8 cellular contexts compared by ENCODE assay signal in the genomic region with DNA sequence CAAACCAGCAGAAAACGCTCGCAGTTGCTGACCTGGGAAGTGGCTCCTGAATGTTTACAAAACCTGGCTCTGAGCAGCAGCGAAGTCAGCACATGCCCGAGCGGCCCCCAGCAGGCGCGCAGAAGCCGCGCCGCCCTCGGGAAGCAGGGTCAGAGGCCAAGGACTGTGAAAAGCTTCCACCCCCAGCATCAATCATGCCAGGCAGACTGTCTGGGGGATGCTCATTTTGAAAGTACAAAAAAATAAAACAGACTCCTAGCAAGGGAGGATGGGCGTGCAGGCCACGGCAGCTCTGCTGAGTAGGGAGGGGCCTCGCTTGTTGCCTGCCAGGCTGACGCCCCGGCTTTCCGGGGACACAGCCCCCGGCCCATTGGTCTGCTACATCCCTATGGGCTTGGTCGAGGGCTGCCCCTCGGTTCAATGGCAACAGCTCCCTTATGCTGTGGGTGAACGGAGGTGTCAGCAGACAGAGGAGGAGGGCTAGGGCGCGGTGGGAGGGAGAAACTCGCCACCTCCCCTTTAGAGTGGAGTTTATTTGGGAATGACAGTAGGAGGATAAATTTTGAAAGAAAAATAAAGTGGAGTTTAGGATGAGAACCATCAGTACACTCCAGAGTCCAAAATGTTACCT. TPM values are rescaled to one million over a fixed set of nuclear protein-coding genes. Genes with fewer than 3 reads are reported as not detected.
DNase-seq lines count a peak whose midpoint lies in the region; ATAC-seq and TF ChIP-seq lines count a peak whose summit lies in the region.

No MANE protein-coding gene starts in this region.

- peak overlapping the region; percentile 47 for H3K27ac Mint-ChIP-seq in chondrocyte (ENCODE audit: unreplicated experiment)

- H3K4me3 Mint-ChIP-seq in chondrocyte (ENCODE audit: unreplicated experiment): no peak overlapping the region

- TF ChIP-seq CTCF in chondrocyte (IDR thresholded peaks at IDR 0.05): no peak

- ATAC-seq in HG02759 (IDR thresholded peaks at IDR 0.05; ENCODE audit: unreplicated experiment) (peak; percentile 27), HG03469 (IDR thresholded peaks at IDR 0.05; ENCODE audit: unreplicated experiment) (no peak)

- H3K27me3 Mint-ChIP-seq in chondrocyte (ENCODE audit: low read depth): no peaks in the 10 kb centered on the region

- H3K4me1 Mint-ChIP-seq in chondrocyte (ENCODE audit: low read depth): peaks cover 23% of the 10 kb centered on the region

- H3K36me3 Mint-ChIP-seq in chondrocyte (ENCODE audit: low read depth): peaks cover under 1% of the 10 kb centered on the region

- DNase-seq in T-helper 22 cell (ENCODE audit: low read depth): peak; percentile 44
- no peak for DNase-seq in chondrocyte (ENCODE audit: low spot score)
- DNase-seq in putamen (ENCODE audit: low spot score): peak; percentile 17
- DNase-seq in amygdala (lab: John Stamatoyannopoulos, UW): no peak
- no peak for DNase-seq in SW 1271 (lab: John Stamatoyannopoulos, UW)
- no peak for DNase-seq in SW480 (ENCODE audit: low spot score)

- no peaks in the 10 kb centered on the region for H3K9me3 Mint-ChIP-seq in chondrocyte (ENCODE audit: low read depth)

RNA-seq across cellular contexts. Expression of a gene that starts 37.7 kb away (rescaled TPM):
- total RNA-seq in chondrocyte: 4.9 to 5.3 TPM (median 5.0 TPM) in 3 replicates

RNA-seq across cellular contexts. Expression of a gene that starts 37.7 kb away (rescaled TPM):
- 15.6 to 24.5 TPM (median 18.2 TPM) in 3 replicates for total RNA-seq in chondrocyte

RNA-seq across cellular contexts. Expression of a gene that starts 49.2 kb away (rescaled TPM):
- 66.6 to 186 TPM (median 177 TPM) in 3 replicates for total RNA-seq in chondrocyte

RNA-seq across cellular contexts. Expression of a gene that starts 49.3 kb away (rescaled TPM):
- total RNA-seq in chondrocyte: 12.5 to 15.8 TPM (median 14.1 TPM) in 3 replicates

Comparison
In these comparisons a context has a peak if more than half of its experiments do, and no peak if none do; other contexts are left out.
1. DNase-seq: peak in T-helper 22 cell (single experiment) and putamen (single experiment); none in chondrocyte (single experiment), amygdala (0 of 56), SW 1271 (0 of 2) and SW480 (single experiment).